In genomic region chr22:40635008-40635939, GRCh38 we compare ENCODE assay signal across 8 cellular contexts. TPM values are rescaled to one million over a fixed set of nuclear protein-coding genes. Genes with fewer than 3 reads are reported as not detected.
A peak's percentile ranks its signal among the peaks of the same experiment; 100 is the strongest.
DNase-seq lines count a peak whose midpoint lies in the region; ATAC-seq and TF ChIP-seq lines count a peak whose summit lies in the region.

No MANE protein-coding gene starts in this region.

- H3K27ac Mint-ChIP-seq in CD8-positive, alpha-beta T cell = peak overlapping the region; percentile 91

- no peak overlapping the region for H3K27ac ChIP-seq in CD8-positive, alpha-beta T cell (ENCODE audit: low read depth, low read length)
- peak overlapping the region in 3 of 4 donors; percentile 91 to 96 (median 93) for H3K27ac ChIP-seq in Peyer's patch
- H3K27ac ChIP-seq in neutrophil = peak overlapping the region; percentile 94

- H3K4me1 Mint-ChIP-seq in CD8-positive, alpha-beta T cell (ENCODE audit: low read depth) = peaks cover 57% of the 10 kb centered on the region

- H3K36me3 ChIP-seq in CD8-positive, alpha-beta T cell (ENCODE audit: insufficient read depth, low read length) = no peaks in the 10 kb centered on the region
- H3K36me3 ChIP-seq in Peyer's patch (no peaks in the 10 kb centered on the region), neutrophil (no peaks in the 10 kb centered on the region)

- peak overlapping the region; percentile 100 for H3K4me3 ChIP-seq in CD8-positive, alpha-beta T cell (ENCODE audit: low read depth, low read length)
- peak overlapping the region; percentile 76 to 98 (median 96) for H3K4me3 ChIP-seq in Peyer's patch
- H3K4me3 ChIP-seq in neutrophil (ENCODE audit: low read depth in 1 of 2, low read length in 1 of 2) = peak overlapping the region; percentile 87 to 92

- no peaks in the 10 kb centered on the region for H3K9me3 ChIP-seq in CD8-positive, alpha-beta T cell (ENCODE audit: low read length)
- H3K9me3 ChIP-seq in Peyer's patch = no peaks in the 10 kb centered on the region
- no peaks in the 10 kb centered on the region for H3K9me3 ChIP-seq in neutrophil

- no peaks in the 10 kb centered on the region for H3K9me3 Mint-ChIP-seq in CD8-positive, alpha-beta T cell

- no peak for DNase-seq in CD8-positive, alpha-beta T cell
- DNase-seq in Peyer's patch (no peak), fibroblast of gingiva (ENCODE audit: low read depth) (peak; percentile 75), germinal center (ENCODE audit: low spot score) (no peak), HUDEP-2 (lab: John Stamatoyannopoulos, UW; ENCODE audit: unreplicated experiment in 76 of 76) (no peak), HuH-7.5 (ENCODE audit: low spot score) (no peak)

- peaks cover 34% of the 10 kb centered on the region for H3K4me1 ChIP-seq in CD8-positive, alpha-beta T cell (ENCODE audit: insufficient read depth, low read length)
- H3K4me1 ChIP-seq in Peyer's patch = peaks cover 0 to 34% (median 6%) of the 10 kb centered on the region in 4 donors
- peaks cover 29 to 35% of the 10 kb centered on the region in 2 experiments for H3K4me1 ChIP-seq in neutrophil (ENCODE audit: control insufficient read depth in 1 of 2, insufficient read depth in 1 of 2, low read depth in 1 of 2, low read length in 1 of 2)

- no peak for TF ChIP-seq CTCF in CD8-positive, alpha-beta T cell (IDR thresholded peaks at IDR 0.05)
- no peak for TF ChIP-seq CTCF in Peyer's patch (IDR thresholded peaks at IDR 0.05)
- TF ChIP-seq CTCF in neutrophil (IDR thresholded peaks at IDR 0.05) = no peak

- ATAC-seq in CD8-positive, alpha-beta T cell = no peak
- ATAC-seq in HG02870 (IDR thresholded peaks at IDR 0.05; ENCODE audit: unreplicated experiment) = no peak

- peak overlapping the region; percentile 91 for H3K4me3 Mint-ChIP-seq in CD8-positive, alpha-beta T cell

- POLR2A ChIA-PET in CD8-positive, alpha-beta T cell (lab: Charles Lee) = no interaction called here

- TF ChIP-seq POLR2A in Peyer's patch (IDR thresholded peaks at IDR 0.05) = no peak

- CTCF ChIA-PET in CD8-positive, alpha-beta T cell (lab: Charles Lee) = interaction anchor here (1.3 to 6.5 kb wide), 5 partner anchors 11 to 198 kb away, joined by 3 to 40 read pairs (median 5); no protein-coding TSS in a partner anchor

- H3K36me3 Mint-ChIP-seq in CD8-positive, alpha-beta T cell = peaks cover 13% of the 10 kb centered on the region

- H3K27me3 Mint-ChIP-seq in CD8-positive, alpha-beta T cell (ENCODE audit: low read depth) = no peaks in the 10 kb centered on the region

- intact Hi-C loops in CD8-positive, alpha-beta T cell (cut with DNase I, micrococcal nuclease) = loop anchor here in 1 of 2 experiments (5.0 kb wide), 2 partner anchors 317 to 1113 kb away; partner anchors contain the start of genes ATF4 and RBX1

- H3K27me3 ChIP-seq in CD8-positive, alpha-beta T cell (ENCODE audit: insufficient read depth, low read length) = no peaks in the 10 kb centered on the region
- H3K27me3 ChIP-seq in Peyer's patch (no peaks in the 10 kb centered on the region), neutrophil (no peaks in the 10 kb centered on the region)

RNA-seq across cellular contexts. Expression of gene MRTFA, which starts 1.2 kb away (rescaled TPM):
- total RNA-seq in CD8-positive, alpha-beta T cell = 10 to 100 TPM; 53.7 to 56.7 TPM
- 10 to 100 TPM; 36.3 to 98.2 (median 78.1) TPM for total RNA-seq in Peyer's patch

RNA-seq across cellular contexts. Expression of gene MCHR1, which starts 44.0 kb away (rescaled TPM):
- not detected for total RNA-seq in CD8-positive, alpha-beta T cell
- not detected for total RNA-seq in Peyer's patch
